2 cellular contexts compared by ENCODE assay signal in genomic region chr10:5180503-5180902, GRCh38. TPM values are rescaled to one million over a fixed set of nuclear protein-coding genes. Genes with fewer than 3 reads are reported as not detected.
"Had no signal": no experiment of that assay in that cellular context is flagged by ENCODE, and none has a peak within 500 bp of the region (broad histone marks: within the 10 kb centered on the region; RNA-seq: fewer than 3 reads in every experiment).

No MANE protein-coding gene starts in this region.

RNA-seq across cellular contexts. Expression of gene AKR1C8, which starts 4.4 kb away (rescaled TPM):
- total RNA-seq: G401, GM12878 had no signal

RNA-seq across cellular contexts. Expression of gene AKR1C4, which starts 16.1 kb away (rescaled TPM):
- total RNA-seq: G401, GM12878 had no signal
